22 cellular contexts compared by ENCODE assay signal in the genomic region with DNA sequence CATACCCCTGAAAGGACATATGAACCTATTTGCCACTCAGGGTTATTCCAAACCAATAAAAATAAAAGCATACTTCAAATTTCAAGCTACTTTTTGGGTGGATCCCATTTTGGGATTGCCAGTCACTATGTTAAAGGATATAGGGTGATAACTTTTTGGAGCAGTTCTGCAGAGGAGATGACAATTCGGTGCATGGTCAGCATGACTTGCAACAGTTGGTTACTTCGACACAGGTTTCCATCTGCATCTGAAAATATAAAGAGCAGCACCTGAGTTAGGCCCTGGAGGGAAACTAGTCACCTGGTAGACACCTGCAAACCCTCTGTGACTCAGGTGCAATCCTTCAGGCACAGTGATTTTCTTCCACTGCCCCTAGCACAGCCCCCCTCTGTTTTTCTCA.
"Had no signal": no experiment of that assay in that cellular context is flagged by ENCODE, and none has a peak within 500 bp of the region (broad histone marks: within the 10 kb centered on the region; RNA-seq: fewer than 3 reads in every experiment).

No MANE protein-coding gene starts in this region.

- H3K27me3 Mint-ChIP-seq: activated CD4-positive, alpha-beta T cell treated with anti-CD3 and anti-CD28 coated beads, Interleukin-2, amount 10 ng/mL, durations not matched to agents 24 days and 14 days; activated naive CD4-positive, alpha-beta T cell treated with anti-CD3 and anti-CD28 coated beads, Interleukin-2, amount 50 U/mL, for 24 hours; natural killer cell treated with Interleukin-12 subunit alpha and Interleukin-12 subunit beta and Interleukin-15 and Interleukin-18, amount 100 ng/mL, for 72 hours; T-helper 17 cell; type B pancreatic cell had no signal

- H3K27me3 ChIP-seq: breast epithelium, colonic mucosa, dorsolateral prefrontal cortex, esophagus muscularis mucosa, gastroesophageal sphincter, ovary, vagina had no signal

- H3K4me3 Mint-ChIP-seq: activated CD4-positive, alpha-beta T cell treated with anti-CD3 and anti-CD28 coated beads, Interleukin-2, amount 10 ng/mL, durations not matched to agents 24 days and 14 days; activated naive CD4-positive, alpha-beta T cell treated with anti-CD3 and anti-CD28 coated beads, Interleukin-2, amount 50 U/mL, for 24 hours; mesothelial cell of epicardium; natural killer cell treated with Interleukin-12 subunit alpha and Interleukin-12 subunit beta and Interleukin-15 and Interleukin-18, amount 100 ng/mL, for 72 hours; T-helper 17 cell; type B pancreatic cell had no signal

- ATAC-seq: gastroesophageal sphincter; natural killer cell treated with Interleukin-12 subunit alpha and Interleukin-12 subunit beta and Interleukin-15 and Interleukin-18, amount 100 ng/mL, for 72 hours; T-helper 17 cell had no signal

- H3K4me1 Mint-ChIP-seq: mesothelial cell of epicardium had no signal

- H3K27ac ChIP-seq: breast epithelium, colonic mucosa, esophagus muscularis mucosa, gastroesophageal sphincter, left ventricle myocardium inferior, ovary, prostate gland, thoracic aorta, vagina had no signal

- DNase-seq: activated CD4-positive, alpha-beta T cell treated with anti-CD3 and anti-CD28 coated beads, Interleukin-2, amount 10 ng/mL, durations not matched to agents 24 days and 14 days; activated CD4-positive, CD25-positive, alpha-beta regulatory T cell; activated effector memory CD4-positive, alpha-beta T cell treated with anti-CD3 and anti-CD28 coated beads, Interleukin-2, amount 50 U/mL, for 16 hours; colonic mucosa; hypothalamus; left ventricle myocardium inferior; ovary; stimulated activated CD4-positive, alpha-beta T cell treated with anti-CD3 and anti-CD28 coated beads, Interleukin-2, amount 100 ng/mL, for 48 hours; stimulated activated CD8-positive, alpha-beta memory T cell treated with anti-CD3 and anti-CD28 coated beads, Interleukin-4, amount 100 ng/mL, for 48 hours; stimulated activated naive CD4-positive, alpha-beta T cell treated with Interleukin-2 at 50 U/mL for 16 hours; T-helper 17 cell had no signal

- H3K4me1 ChIP-seq: breast epithelium, colonic mucosa, esophagus muscularis mucosa, gastroesophageal sphincter, left ventricle myocardium inferior, prostate gland, vagina had no signal

- H3K36me3 ChIP-seq: breast epithelium, colonic mucosa, esophagus muscularis mucosa, gastroesophageal sphincter, left ventricle myocardium inferior, ovary, prostate gland, thoracic aorta, vagina had no signal

- H3K4me3 ChIP-seq: breast epithelium, colonic mucosa, dorsolateral prefrontal cortex, esophagus muscularis mucosa, gastroesophageal sphincter, left ventricle myocardium inferior, ovary, prostate gland, thoracic aorta, vagina had no signal

- H3K36me3 Mint-ChIP-seq: mesothelial cell of epicardium, type B pancreatic cell had no signal

- H3K27ac Mint-ChIP-seq: mesothelial cell of epicardium, T-helper 17 cell, type B pancreatic cell had no signal

- H3K9me3 Mint-ChIP-seq: type B pancreatic cell had no signal

- H3K9me3 ChIP-seq: breast epithelium, colonic mucosa, esophagus muscularis mucosa, gastroesophageal sphincter, left ventricle myocardium inferior, ovary, prostate gland, thoracic aorta, vagina had no signal
